In genomic region chr14:65087835-65088234, GRCh38 we compare ENCODE assay signal across 6 cellular contexts. TPM values are rescaled to one million over a fixed set of nuclear protein-coding genes. Genes with fewer than 3 reads are reported as not detected.
DNase-seq lines count a peak whose midpoint lies in the region; ATAC-seq, FAIRE-seq and TF ChIP-seq lines count a peak whose summit lies in the region.
"Not testable (repeated sequence)": the region's sequence is repeated elsewhere in the genome, so short reads cannot be mapped to it uniquely, and the experiment has no call there.

No MANE protein-coding gene starts in this region.

- peak overlapping the region; percentile 14 for H3K27ac Mint-ChIP-seq in T-helper 17 cell
- H3K27ac Mint-ChIP-seq in activated naive CD8-positive, alpha-beta T cell: peak overlapping the region; percentile 23
- H3K27ac Mint-ChIP-seq in endodermal cell: not testable (repeated sequence)
- H3K27ac Mint-ChIP-seq in stimulated activated naive B cell treated with anti-CD40 and anti-IgM and Interleukin-4, amounts not matched to agents 10 μg/mL and 1 μg/mL and 100 μg/mL, for 72 hours: peak overlapping the region; percentile 59

- H2AFZ ChIP-seq in HepG2 (ENCODE audit: low read length): not testable (repeated sequence)

- H3K27me3 ChIP-seq in endodermal cell (ENCODE audit: control insufficient read depth, insufficient read depth, low read length, poor library complexity, severe bottlenecking); HepG2 (ENCODE audit: control insufficient read depth in 1 of 2, insufficient read depth in 2 of 2, low read length in 2 of 2): not testable (repeated sequence)

- 86 to 88% methylated on average over 8 of the region's 8 CpGs for WGBS in endodermal cell (ENCODE audit: insufficient coverage in 1 of 2, insufficient read length in 1 of 2), 2 experiments
- WGBS in HepG2 (ENCODE audit: low lambda C conversion rate): 86% methylated on average over 8 of the region's 8 CpGs

- not testable (repeated sequence) for TF ChIP-seq EP300 in HepG2 (IDR thresholded peaks at IDR 0.05; ENCODE audit: low read depth in 2 of 2, low read length in 2 of 2); HepG2 (CRISPR knock-in tag; IDR thresholded peaks at IDR 0.05; ENCODE audit: borderline replicate concordance)

- not testable (repeated sequence) for TF ChIP-seq CTCF in HEK293 (tag by site-specific recombination; IDR thresholded peaks at IDR 0.05); endodermal cell (conservative IDR thresholded peaks at IDR 0.05); HepG2 (CRISPR knock-in tag; IDR thresholded peaks at IDR 0.05)

- peaks cover 18% of the 10 kb centered on the region for H3K36me3 Mint-ChIP-seq in T-helper 17 cell (ENCODE audit: low read depth)
- H3K36me3 Mint-ChIP-seq in activated naive CD8-positive, alpha-beta T cell: peaks cover 42% of the 10 kb centered on the region
- peaks cover 79% of the 10 kb centered on the region for H3K36me3 Mint-ChIP-seq in endodermal cell (ENCODE audit: low read depth)
- peaks cover 49 to 59% of the 10 kb centered on the region in 2 donors for H3K36me3 Mint-ChIP-seq in stimulated activated naive B cell treated with anti-CD40 and anti-IgM and Interleukin-4, amounts not matched to agents 10 μg/mL and 1 μg/mL and 100 μg/mL, for 72 hours

- not testable (repeated sequence) for H4K20me1 ChIP-seq in HepG2 (ENCODE audit: insufficient read depth, low read length)

- H3K27ac ChIP-seq in HEK293 (ENCODE audit: extremely low read depth, low read depth, low read length); endodermal cell (ENCODE audit: low read depth, low read length); HepG2 (ENCODE audit: extremely low read length, insufficient read depth, low read length): not testable (repeated sequence)

- not testable (repeated sequence) for TF ChIP-seq RAD21 in HepG2 (CRISPR knock-in tag; IDR thresholded peaks at IDR 0.05)

- not testable (repeated sequence) for H3K4me3 ChIP-seq in HEK293 (ENCODE audit: low read depth, low read length); HepG2 (replicated peaks in 1 of 3; ENCODE audit: insufficient read depth in 1 of 3, low read depth in 2 of 3, low read length in 3 of 3)
- peak overlapping the region; percentile 70 for H3K4me3 ChIP-seq in endodermal cell (ENCODE audit: low read length)

- intact Hi-C loops in HepG2 (cut with micrococcal nuclease; ENCODE audit: unreplicated experiment): not testable (repeated sequence)

- not testable (repeated sequence) for DNase-seq in T-helper 17 cell; endodermal cell; HepG2 (ENCODE audit: low spot score); stimulated activated naive B cell treated with anti-CD40 and anti-IgM and Interleukin-4, amounts not matched to agents 10 μg/mL and 1 μg/mL and 100 μg/mL, for 72 hours

- not testable (repeated sequence) for H3K4me3 Mint-ChIP-seq in T-helper 17 cell; activated naive CD8-positive, alpha-beta T cell; endodermal cell; stimulated activated naive B cell treated with anti-CD40 and anti-IgM and Interleukin-4, amounts not matched to agents 10 μg/mL and 1 μg/mL and 100 μg/mL, for 72 hours

- H3K79me2 ChIP-seq in HepG2 (ENCODE audit: insufficient read depth, low read length): not testable (repeated sequence)

- not testable (repeated sequence) for H3K27me3 Mint-ChIP-seq in T-helper 17 cell; activated naive CD8-positive, alpha-beta T cell; endodermal cell (ENCODE audit: insufficient read depth); stimulated activated naive B cell treated with anti-CD40 and anti-IgM and Interleukin-4, amounts not matched to agents 10 μg/mL and 1 μg/mL and 100 μg/mL, for 72 hours

- ATAC-seq in T-helper 17 cell; HepG2; stimulated activated naive B cell treated with anti-CD40 and anti-IgM and Interleukin-4, amounts not matched to agents 10 μg/mL and 1 μg/mL and 100 μg/mL, for 72 hours (replicated peaks): not testable (repeated sequence)

- CTCF ChIA-PET in HEK293 (lab: Yijun Ruan, JAX); HepG2 (lab: Yijun Ruan, JAX; ENCODE audit: low intra/inter-chr PET ratio, low total read pairs): not testable (repeated sequence)

- H3K36me3 ChIP-seq in HEK293 (ENCODE audit: control insufficient read depth in 2 of 2, insufficient read depth in 1 of 2, low read length in 2 of 2): peaks cover 18 to 89% of the 10 kb centered on the region in 2 experiments
- peaks cover 97% of the 10 kb centered on the region for H3K36me3 ChIP-seq in endodermal cell (ENCODE audit: control insufficient read depth, insufficient read depth, low read length)
- H3K36me3 ChIP-seq in HepG2 (replicated peaks in 1 of 2; ENCODE audit: control insufficient read depth in 1 of 2, insufficient read depth in 2 of 2, low read length in 2 of 2): peaks cover 30 to 83% of the 10 kb centered on the region in 2 experiments

- not testable (repeated sequence) for FAIRE-seq in HepG2 (lab: Jason Lieb, UNC)

- not testable (repeated sequence) for H3K9me3 ChIP-seq in HEK293 (ENCODE audit: control insufficient read depth, insufficient read depth, low read depth, low read length); T-helper 17 cell (ENCODE audit: control insufficient read depth, low read length, poor library complexity, severe bottlenecking); HepG2 (ENCODE audit: low read length)
- H3K9me3 ChIP-seq in endodermal cell (ENCODE audit: control insufficient read depth, low read length): peaks cover 50% of the 10 kb centered on the region

- not testable (repeated sequence) for H3K4me2 ChIP-seq in HepG2 (ENCODE audit: low read depth, low read length)

- TF ChIP-seq POLR2A in HepG2 (IDR thresholded peaks at IDR 0.05; ENCODE audit: insufficient read depth in 1 of 2, low read depth in 2 of 2, low read length in 2 of 2): not testable (repeated sequence)

- not testable (repeated sequence) for H3K4me1 ChIP-seq in HEK293 (ENCODE audit: control insufficient read depth, insufficient read depth, low read length); endodermal cell (ENCODE audit: control insufficient read depth, insufficient read depth, low read length); HepG2 (ENCODE audit: insufficient read depth, low read length)

- BruUV-seq in HepG2 (replicated peaks; lab: Mats Ljungman, UMichigan): not testable (repeated sequence)

- POLR2A ChIA-PET in HEK293 (lab: Yijun Ruan, JAX); HepG2 (lab: Yijun Ruan, JAX): not testable (repeated sequence)

- peaks cover 33% of the 10 kb centered on the region for H3K4me1 Mint-ChIP-seq in T-helper 17 cell
- H3K4me1 Mint-ChIP-seq in activated naive CD8-positive, alpha-beta T cell (ENCODE audit: low read depth): peaks cover 60% of the 10 kb centered on the region
- not testable (repeated sequence) for H3K4me1 Mint-ChIP-seq in endodermal cell
- H3K4me1 Mint-ChIP-seq in stimulated activated naive B cell treated with anti-CD40 and anti-IgM and Interleukin-4, amounts not matched to agents 10 μg/mL and 1 μg/mL and 100 μg/mL, for 72 hours: peaks cover 14 to 18% of the 10 kb centered on the region in 2 donors

- H3K9me3 Mint-ChIP-seq in activated naive CD8-positive, alpha-beta T cell (ENCODE audit: low read depth); stimulated activated naive B cell treated with anti-CD40 and anti-IgM and Interleukin-4, amounts not matched to agents 10 μg/mL and 1 μg/mL and 100 μg/mL, for 72 hours: not testable (repeated sequence)
- H3K9me3 Mint-ChIP-seq in endodermal cell: peaks cover 43% of the 10 kb centered on the region

- in situ Hi-C loops in HepG2 (cut with HindIII; ENCODE audit: extremely low pct_ligation_motif_present, low pct_unique_long_range_greater_than_20kb): not testable (repeated sequence)

- not testable (repeated sequence) for H3K9ac ChIP-seq in endodermal cell (ENCODE audit: extremely low read depth, low read length, poor library complexity, severe bottlenecking); HepG2 (ENCODE audit: insufficient read depth, low read depth, low read length)

TF ChIP-seq in HepG2, 621 proteins besides CTCF, POLR2A, EP300 and RAD21:
- TF ChIP-seq ZNF431 (CRISPR knock-in tag; IDR thresholded peaks at IDR 0.05; ENCODE audit: borderline replicate concordance, low read depth): peak; percentile 44; the same call in 1 of the 2 replicates

RNA-seq across cellular contexts. Expression of gene MAX, which starts 14.5 kb away (rescaled TPM):
- 100 to 1,000 TPM; 167 to 312 TPM for total RNA-seq in T-helper 17 cell
- total RNA-seq in endodermal cell: 10 to 100 TPM; 44.3 to 49.0 TPM
- polyA plus RNA-seq in endodermal cell (2013, experiment 1 of 2): 36.4 TPM
- 30.5 TPM for polyA plus RNA-seq in endodermal cell (2013, experiment 2 of 2)
- 28.5 and 29.4 TPM in 2 replicates for total RNA-seq in HepG2 (2016; rRNA removed; fragmentation: Illumina TruSeq; extraction: Trizol)
- total RNA-seq in HepG2 (2016; cell fraction: cytosol; rRNA removed; fragmentation: Illumina TruSeq; extraction: Trizol; ENCODE audit: low read depth): 14.4 and 14.7 TPM in 2 replicates
- 27.4 and 32.7 TPM in 2 replicates for total RNA-seq in HepG2 (2016; cell fraction: insoluble cytoplasmic fraction; rRNA removed; fragmentation: Illumina TruSeq; extraction: Trizol)
- total RNA-seq in HepG2 (2016; cell fraction: membrane; rRNA removed; fragmentation: Illumina TruSeq; extraction: Trizol): 28.0 and 28.2 TPM in 2 replicates
- 18.9 and 21.1 TPM in 2 replicates for total RNA-seq in HepG2 (2016; cell fraction: nucleus; rRNA removed; fragmentation: Illumina TruSeq; extraction: Trizol)
- 29.3 and 30.7 TPM in 2 replicates for polyA plus RNA-seq in HepG2 (2011; rRNA removed)
- 42.3 and 42.6 TPM in 2 replicates for polyA plus RNA-seq in HepG2 (2011; cell fraction: cytosol; rRNA removed)
- 37.6 and 47.3 TPM in 2 replicates for polyA plus RNA-seq in HepG2 (2011; cell fraction: nucleus; rRNA removed)
- polyA plus RNA-seq in HepG2 (2012): 20.1 and 23.7 TPM in 2 replicates
- polyA plus RNA-seq in HepG2 (2016; cell fraction: cytosol; fragmentation: Illumina TruSeq; extraction: Trizol; ENCODE audit: low read depth): 6.6 and 9.3 TPM in 2 replicates
- polyA plus RNA-seq in HepG2 (2016; cell fraction: insoluble cytoplasmic fraction; fragmentation: Illumina TruSeq; extraction: Trizol; ENCODE audit: low read depth): 36.1 and 44.7 TPM in 2 replicates
- 18.6 and 20.1 TPM in 2 replicates for polyA plus RNA-seq in HepG2 (2016; cell fraction: membrane; fragmentation: Illumina TruSeq; extraction: Trizol; ENCODE audit: low read depth)
- polyA plus RNA-seq in HepG2 (2016; cell fraction: nucleus; fragmentation: Illumina TruSeq; extraction: Trizol; ENCODE audit: insufficient read depth, low read depth): 26.0 and 26.1 TPM in 2 replicates
- polyA minus RNA-seq in HepG2 (2011; rRNA and poly(A)+ RNA removed; ENCODE audit: low replicate concordance): 43.9 and 54.5 TPM in 2 replicates
- 12.6 and 17.5 TPM in 2 replicates for polyA minus RNA-seq in HepG2 (2011; cell fraction: cytosol; rRNA and poly(A)+ RNA removed)
- polyA minus RNA-seq in HepG2 (2011; cell fraction: nucleus; rRNA and poly(A)+ RNA removed): 53.7 and 63.0 TPM in 2 replicates
